Comparison of ENCODE assay signal across 9 cellular contexts in the genomic region with DNA sequence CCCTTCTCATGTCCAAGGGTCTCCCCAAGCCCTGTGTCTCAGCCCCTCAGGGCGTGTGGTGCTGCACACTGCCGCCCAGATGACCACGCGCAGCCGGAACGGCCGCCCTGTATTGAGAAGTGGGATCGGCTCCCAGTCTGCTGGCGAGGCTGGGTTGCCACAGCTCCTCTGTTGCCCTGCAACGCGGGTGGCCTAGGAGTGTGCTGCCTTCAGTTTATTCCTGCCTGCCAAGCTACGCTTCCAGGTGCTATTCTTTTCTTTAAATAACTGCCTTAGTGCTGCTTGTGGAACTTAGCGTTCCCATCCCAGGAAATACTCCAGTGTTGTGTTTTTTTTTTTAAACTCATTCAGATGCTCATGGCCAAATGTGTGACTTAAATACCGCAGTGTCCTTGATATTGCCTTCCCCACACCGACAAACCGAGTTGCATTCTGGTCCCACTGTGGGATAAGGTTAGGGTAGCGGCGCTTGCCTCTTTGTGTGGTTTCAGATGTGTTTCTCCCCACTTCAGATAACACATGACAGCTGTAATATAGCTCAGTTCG. TPM values are rescaled to one million over a fixed set of nuclear protein-coding genes. Genes with fewer than 3 reads are reported as not detected.
DNase-seq lines count a peak whose midpoint lies in the region; ATAC-seq, FAIRE-seq and TF ChIP-seq lines count a peak whose summit lies in the region.
"Had no signal": no experiment of that assay in that cellular context is flagged by ENCODE, and none has a peak within 500 bp of the region (broad histone marks: within the 10 kb centered on the region; RNA-seq: fewer than 3 reads in every experiment).

No MANE protein-coding gene starts in this region.

- H3K9me3 ChIP-seq in H1 (ENCODE audit: insufficient read depth in 2 of 2, low read depth in 1 of 2, low read length in 1 of 2): no peaks in the 10 kb centered on the region
- no peaks in the 10 kb centered on the region for H3K9me3 ChIP-seq in aorta (ENCODE audit: control insufficient read depth, low read length)

- ATAC-seq in activated naive CD4-positive, alpha-beta T cell treated with anti-CD3 and anti-CD28 coated beads, Interleukin-2, amount 50 U/mL, for 72 hours: no peak
- ATAC-seq in naive B cell (ENCODE audit: low read depth in 2 of 2) (no peak), aorta (ENCODE audit: low FRiP score) (peak; percentile 52)

- H3K79me2 ChIP-seq in H1 (ENCODE audit: control insufficient read depth in 1 of 2, insufficient read depth in 2 of 2, low read length in 2 of 2): peaks cover 14 to 91% of the 10 kb centered on the region in 2 experiments

- intact Hi-C loops in aorta (cut with DNase I): no loop called here

- TF ChIP-seq RAD21 in H1 (IDR thresholded peaks at IDR 0.05 in 1 of 2, conservative IDR thresholded peaks at IDR 0.05 in 1 of 2; ENCODE audit: low read depth in 2 of 2, low read length in 2 of 2): no peak

- no peak overlapping the region for H3K23ac ChIP-seq in H1 (ENCODE audit: insufficient read length)

- H3K4me3 ChIP-seq in H1 (ENCODE audit: extremely low read depth in 1 of 4, insufficient read depth in 2 of 4, low read depth in 3 of 4, low read length in 4 of 4): no peak overlapping the region
- H3K4me3 ChIP-seq in aorta (ENCODE audit: low read length in 2 of 2): no peak overlapping the region

- H4K5ac ChIP-seq in H1 (ENCODE audit: insufficient read length, low read depth, low read length): no peak overlapping the region

- peaks cover 6 to 41% of the 10 kb centered on the region in 2 experiments for H4K20me1 ChIP-seq in H1 (replicated peaks in 1 of 2; ENCODE audit: control insufficient read depth in 1 of 2, insufficient read depth in 2 of 2, low read length in 2 of 2)

- H2BK20ac ChIP-seq in H1 (ENCODE audit: low read length): peak overlapping the region; percentile 11; the same call in 1 of the 2 replicates

- no peak for TF ChIP-seq EP300 in H1 (IDR thresholded peaks at IDR 0.05; ENCODE audit: borderline replicate concordance in 1 of 2, low read depth in 2 of 2, low read length in 2 of 2)

- H2BK5ac ChIP-seq in H1 (ENCODE audit: low read depth, low read length): peak overlapping the region; percentile 96

- WGBS in H1 (ENCODE audit: extremely low coverage in 1 of 2, insufficient coverage in 1 of 2, insufficient read length in 1 of 2, insufficient replicate concordance in 2 of 2, low coverage in 1 of 2, low lambda C conversion rate in 2 of 2, missing lambda C conversion rate in 1 of 2), 2 experiments: 85% methylated on average over 19 of the region's 19 CpGs; no CpG with 5 or more reads in 1 of the 2 experiments
- 4 to 8% methylated on average over 19 of the region's 19 CpGs for WGBS in aorta, 2 donors

- H3K4me1 Mint-ChIP-seq in activated naive CD4-positive, alpha-beta T cell treated with anti-CD3 and anti-CD28 coated beads, Interleukin-2, amount 10 ng/mL, durations not matched to agents 7 days and 5 days: peaks cover 83% of the 10 kb centered on the region
- H3K4me1 Mint-ChIP-seq in naive B cell: peaks cover 44 to 84% (median 61%) of the 10 kb centered on the region in 3 donors

- no peak overlapping the region for H4K8ac ChIP-seq in H1 (ENCODE audit: extremely low read depth, insufficient read depth, low read length)

- DNase-seq in activated naive CD4-positive, alpha-beta T cell treated with anti-CD3 and anti-CD28 coated beads, Interleukin-2, amount 10 ng/mL, durations not matched to agents 7 days and 5 days: no peak
- DNase-seq in activated naive CD4-positive, alpha-beta T cell treated with anti-CD3 and anti-CD28 coated beads, Interleukin-2, amount 50 U/mL, for 72 hours (ENCODE audit: low spot score in 2 of 2): no peak
- DNase-seq in H1 (ENCODE audit: low read depth in 1 of 2, low spot score in 2 of 2): no peak
- no peak for DNase-seq in naive B cell
- DNase-seq in aorta: peak; percentile 82 to 88
- no peak for DNase-seq in GM13977 (ENCODE audit: low spot score)
- DNase-seq in EL: no peak
- no peak for DNase-seq in stimulated activated naive CD4-positive, alpha-beta T cell treated with Interleukin-2 at 50 U/mL for 16 hours (lab: John Stamatoyannopoulos, UW)
- DNase-seq: NCI-H82 had no signal

- no peaks in the 10 kb centered on the region; the same call in 1 of the 2 replicates for H3K23me2 ChIP-seq in H1 (ENCODE audit: low read depth, low read length)

- H3K36me3 ChIP-seq in H1 (ENCODE audit: control insufficient read depth in 2 of 4, insufficient read depth in 4 of 4, low read length in 3 of 4) (peaks cover 0 to 5% (median 0%) of the 10 kb centered on the region in 4 experiments; a peak in 1 of 8 replicates), aorta (ENCODE audit: control insufficient read depth in 1 of 2, insufficient read depth in 2 of 2, low read length in 1 of 2) (no peaks in the 10 kb centered on the region)

- peak overlapping the region; percentile 88 for H3K18ac ChIP-seq in H1 (ENCODE audit: extremely low read depth, low read length)

- H3K27me3 ChIP-seq in H1 (replicated peaks in 1 of 4; ENCODE audit: control insufficient read depth in 3 of 4, extremely low read depth in 1 of 4, insufficient read depth in 3 of 4, low read length in 3 of 4) (no peaks in the 10 kb centered on the region), aorta (ENCODE audit: control insufficient read depth in 1 of 2, insufficient read depth in 2 of 2, low read length in 1 of 2) (no peaks in the 10 kb centered on the region)

- H3K36me3 Mint-ChIP-seq in activated naive CD4-positive, alpha-beta T cell treated with anti-CD3 and anti-CD28 coated beads, Interleukin-2, amount 10 ng/mL, durations not matched to agents 7 days and 5 days: peaks cover 32% of the 10 kb centered on the region
- peaks cover 0 to 9% of the 10 kb centered on the region in 2 donors for H3K36me3 Mint-ChIP-seq in activated naive CD4-positive, alpha-beta T cell treated with anti-CD3 and anti-CD28 coated beads, Interleukin-2, amount 50 U/mL, for 72 hours
- no peaks in the 10 kb centered on the region for H3K36me3 Mint-ChIP-seq in naive B cell

- TF ChIP-seq CTCF in H1 (IDR thresholded peaks at IDR 0.05; ENCODE audit: control extremely low read depth in 1 of 3, insufficient read depth in 1 of 3, low read depth in 1 of 3, low read length in 3 of 3): no peak
- TF ChIP-seq CTCF in GM13977 (IDR thresholded peaks at IDR 0.05; ENCODE audit: extremely low read depth, insufficient read depth, missing control alignments): no peak

- no peak overlapping the region for H3K9ac ChIP-seq in H1 (replicated peaks in 1 of 4; ENCODE audit: extremely low read depth in 1 of 4, low read depth in 3 of 4, low read length in 3 of 4)

- H2BK12ac ChIP-seq in H1 (ENCODE audit: low read depth, low read length): peak overlapping the region; percentile 30

- peak overlapping the region; percentile 55 for H2AK5ac ChIP-seq in H1 (ENCODE audit: low read depth, low read length)

- peaks cover 41 to 64% (median 51%) of the 10 kb centered on the region in 4 experiments for H3K4me1 ChIP-seq in H1 (replicated peaks in 1 of 4; ENCODE audit: control insufficient read depth in 3 of 4, insufficient read depth in 4 of 4, low read length in 3 of 4)
- H3K4me1 ChIP-seq in aorta (ENCODE audit: control insufficient read depth in 1 of 2, insufficient read depth in 2 of 2, low read length in 2 of 2): peaks cover 0 to 16% of the 10 kb centered on the region in 2 donors

- H2AFZ ChIP-seq in H1 (ENCODE audit: low read length): no peak overlapping the region

- FAIRE-seq in H1 (lab: Jason Lieb, UNC): no peak

- peak overlapping the region; percentile 67; the same call in 1 of the 2 replicates for H2BK15ac ChIP-seq in H1 (ENCODE audit: low read length)

- H3K14ac ChIP-seq in H1 (ENCODE audit: insufficient read length): no peak overlapping the region

- H3K27ac ChIP-seq in H1 (ENCODE audit: low read depth, low read length): peak overlapping the region; percentile 27; the same call in 1 of the 2 replicates
- H3K27ac ChIP-seq in aorta (ENCODE audit: low read depth in 1 of 2, low read length in 2 of 2): peak overlapping the region; percentile 98 to 100

- H3K9me3 Mint-ChIP-seq in activated naive CD4-positive, alpha-beta T cell treated with anti-CD3 and anti-CD28 coated beads, Interleukin-2, amount 10 ng/mL, durations not matched to agents 7 days and 5 days: no peaks in the 10 kb centered on the region
- H3K9me3 Mint-ChIP-seq in activated naive CD4-positive, alpha-beta T cell treated with anti-CD3 and anti-CD28 coated beads, Interleukin-2, amount 50 U/mL, for 72 hours: no peaks in the 10 kb centered on the region
- H3K9me3 Mint-ChIP-seq in naive B cell: no peaks in the 10 kb centered on the region

- CTCF ChIA-PET in activated naive CD4-positive, alpha-beta T cell treated with anti-CD3 and anti-CD28 coated beads, Interleukin-2, amount 10 ng/mL, durations not matched to agents 7 days and 5 days (lab: Charles Lee): interaction anchor here (0.6 kb wide), 1 partner anchor 446 kb away, joined by 3 read pairs; no protein-coding TSS in a partner anchor
- CTCF ChIA-PET in H1 (lab: Charles Lee; ENCODE audit: partially characterized antibody): interaction anchor here (0.8 to 1.3 kb wide), 5 partner anchors 9 to 69 kb away, joined by 3 to 6 read pairs (median 3); no protein-coding TSS in a partner anchor

- peak overlapping the region; percentile 9 for H3K27ac Mint-ChIP-seq in activated naive CD4-positive, alpha-beta T cell treated with anti-CD3 and anti-CD28 coated beads, Interleukin-2, amount 10 ng/mL, durations not matched to agents 7 days and 5 days
- H3K27ac Mint-ChIP-seq in activated naive CD4-positive, alpha-beta T cell treated with anti-CD3 and anti-CD28 coated beads, Interleukin-2, amount 50 U/mL, for 72 hours: no peak overlapping the region
- H3K27ac Mint-ChIP-seq in naive B cell: peak overlapping the region in 5 of 6 donors; percentile 12 to 95 (median 79)

- H3K56ac ChIP-seq in H1 (replicated peaks; ENCODE audit: insufficient read length, low read depth, low read length): no peak overlapping the region

- in situ Hi-C loops in GM13977 (cut with MboI; ENCODE audit: low pct_unique_long_range_greater_than_20kb, low sequenced_read_pairs, unreplicated experiment): no loop called here

- H4K91ac ChIP-seq in H1 (replicated peaks; ENCODE audit: insufficient read length, low read length): no peak overlapping the region

- TF ChIP-seq POLR2A in H1 (IDR thresholded peaks at IDR 0.05; ENCODE audit: control extremely low read depth in 1 of 2, low read depth in 2 of 2, low read length in 2 of 2): no peak

- H3K4me2 ChIP-seq in H1 (ENCODE audit: insufficient read depth in 1 of 2, low read depth in 2 of 2, low read length in 2 of 2): peak overlapping the region; percentile 59 to 61; a peak in 3 of 4 replicates

- no peak overlapping the region for H3K4ac ChIP-seq in H1 (replicated peaks; ENCODE audit: insufficient read length, low read depth, low read length)

- H3K79me1 ChIP-seq in H1 (ENCODE audit: low read depth, low read length): peaks cover 33% of the 10 kb centered on the region

- no peak overlapping the region for H3K4me3 Mint-ChIP-seq in activated naive CD4-positive, alpha-beta T cell treated with anti-CD3 and anti-CD28 coated beads, Interleukin-2, amount 10 ng/mL, durations not matched to agents 7 days and 5 days
- H3K4me3 Mint-ChIP-seq in naive B cell: peak overlapping the region in 5 of 8 donors; percentile 12 to 81 (median 62)

- no peak overlapping the region for H2BK120ac ChIP-seq in H1 (replicated peaks; ENCODE audit: low read depth, low read length)

- POLR2A ChIA-PET in H1 (lab: Charles Lee; ENCODE audit: partially characterized antibody): interaction anchor here (0.8 to 21.5 kb wide), 7 partner anchors 7 to 68 kb away, joined by 3 to 495 read pairs (median 6); partner anchors contain the start of gene ACTN4

- no peaks in the 10 kb centered on the region for H3K27me3 Mint-ChIP-seq in activated naive CD4-positive, alpha-beta T cell treated with anti-CD3 and anti-CD28 coated beads, Interleukin-2, amount 10 ng/mL, durations not matched to agents 7 days and 5 days
- no peaks in the 10 kb centered on the region for H3K27me3 Mint-ChIP-seq in naive B cell

RNA-seq across cellular contexts. Expression of gene ACTN4, which starts 16.6 kb away (rescaled TPM):
- 100 to 1,000 TPM; 181 to 204 TPM for total RNA-seq in activated naive CD4-positive, alpha-beta T cell treated with anti-CD3 and anti-CD28 coated beads, Interleukin-2, amount 50 U/mL, for 72 hours
- 520 and 530 TPM in 2 replicates for total RNA-seq in H1 (2021; fragmentation: NEBNext Ultra II Directional; extraction: Animal tissue kit (Norgen Biotek cat#: 25700))
- polyA plus RNA-seq in H1 (2011; rRNA removed) (211 and 281 TPM in 2 replicates), naive B cell (ENCODE audit: low read depth in 6 of 6) (10 to 100 TPM in 4 of 6 donors, 1 to 10 TPM in 2; 6.8 to 15.8 (median 10.6) TPM), aorta (100 to 1,000 TPM; 111 to 163 TPM)
- polyA plus RNA-seq in H1 (2011; cell fraction: cytosol; rRNA removed): 223 TPM
- 1,059 TPM for polyA plus RNA-seq in H1 (2011; cell fraction: nucleus; rRNA removed)
- polyA plus RNA-seq in H1 (2012, experiment 1 of 2): 374 to 504 TPM (median 451 TPM) in 4 replicates
- polyA plus RNA-seq in H1 (2012, experiment 2 of 2): 171 TPM
- 279 TPM for polyA plus RNA-seq in H1 (2013, experiment 1 of 2)
- polyA plus RNA-seq in H1 (2013, experiment 2 of 2): 254 TPM
- 190 and 202 TPM in 2 replicates for polyA minus RNA-seq in H1 (2011; rRNA and poly(A)+ RNA removed)
- polyA minus RNA-seq in H1 (2011; cell fraction: cytosol; rRNA and poly(A)+ RNA removed): 103 TPM
- 171 TPM for polyA minus RNA-seq in H1 (2011; cell fraction: nucleus; rRNA and poly(A)+ RNA removed)
- total RNA-seq in aorta: 1,000 to 10,000 TPM in 1 of 2 donors, 100 to 1,000 TPM in 1; 794 to 1,985 TPM

RNA-seq across cellular contexts. Expression of gene EIF3K, which starts 45.0 kb away (rescaled TPM):
- total RNA-seq in activated naive CD4-positive, alpha-beta T cell treated with anti-CD3 and anti-CD28 coated beads, Interleukin-2, amount 50 U/mL, for 72 hours: 100 to 1,000 TPM; 282 to 299 TPM
- 329 and 344 TPM in 2 replicates for total RNA-seq in H1 (2021; fragmentation: NEBNext Ultra II Directional; extraction: Animal tissue kit (Norgen Biotek cat#: 25700))
- 937 and 977 TPM in 2 replicates for polyA plus RNA-seq in H1 (2011; rRNA removed)
- 945 TPM for polyA plus RNA-seq in H1 (2011; cell fraction: cytosol; rRNA removed)
- polyA plus RNA-seq in H1 (2011; cell fraction: nucleus; rRNA removed): 915 TPM
- polyA plus RNA-seq in H1 (2012, experiment 1 of 2): 382 to 549 TPM (median 528 TPM) in 4 replicates
- 458 TPM for polyA plus RNA-seq in H1 (2012, experiment 2 of 2)
- 236 TPM for polyA plus RNA-seq in H1 (2013, experiment 1 of 2)
- 236 TPM for polyA plus RNA-seq in H1 (2013, experiment 2 of 2)
- 386 and 450 TPM in 2 replicates for polyA minus RNA-seq in H1 (2011; rRNA and poly(A)+ RNA removed)
- polyA minus RNA-seq in H1 (2011; cell fraction: cytosol; rRNA and poly(A)+ RNA removed): 188 TPM
- 180 TPM for polyA minus RNA-seq in H1 (2011; cell fraction: nucleus; rRNA and poly(A)+ RNA removed)
- 100 to 1,000 TPM; 307 to 347 (median 330) TPM for polyA plus RNA-seq in naive B cell (ENCODE audit: low read depth in 6 of 6)
- total RNA-seq in aorta: 100 to 1,000 TPM; 171 to 183 TPM
- polyA plus RNA-seq in aorta: 100 to 1,000 TPM; 299 to 445 TPM

RNA-seq across cellular contexts. Expression of gene MAP4K1, which starts 46.3 kb away (rescaled TPM):
- total RNA-seq in activated naive CD4-positive, alpha-beta T cell treated with anti-CD3 and anti-CD28 coated beads, Interleukin-2, amount 50 U/mL, for 72 hours: 100 to 1,000 TPM; 225 to 247 TPM
- total RNA-seq in H1 (2021; fragmentation: NEBNext Ultra II Directional; extraction: Animal tissue kit (Norgen Biotek cat#: 25700)): 10.4 and 14.4 TPM in 2 replicates
- 9.0 and 22.0 TPM in 2 replicates for polyA plus RNA-seq in H1 (2011; rRNA removed)
- polyA plus RNA-seq in H1 (2011; cell fraction: cytosol; rRNA removed): 8.0 TPM
- polyA plus RNA-seq in H1 (2011; cell fraction: nucleus; rRNA removed): 12.8 TPM
- polyA plus RNA-seq in H1 (2012, experiment 1 of 2): 9.6 to 16.0 TPM (median 13.8 TPM) in 4 replicates
- 7.3 TPM for polyA plus RNA-seq in H1 (2012, experiment 2 of 2)
- polyA plus RNA-seq in H1 (2013, experiment 1 of 2): 14.6 TPM
- polyA plus RNA-seq in H1 (2013, experiment 2 of 2): 11.8 TPM
- 1.1 and 1.6 TPM in 2 replicates for polyA minus RNA-seq in H1 (2011; rRNA and poly(A)+ RNA removed)
- polyA minus RNA-seq in H1 (2011; cell fraction: cytosol; rRNA and poly(A)+ RNA removed): 3.7 TPM
- 2.0 TPM for polyA minus RNA-seq in H1 (2011; cell fraction: nucleus; rRNA and poly(A)+ RNA removed)
- 100 to 1,000 TPM; 119 to 194 (median 138) TPM for polyA plus RNA-seq in naive B cell (ENCODE audit: low read depth in 6 of 6)
- 10 to 100 TPM in 1 of 2 donors, 1 to 10 TPM in 1; 7.3 to 13.2 TPM for total RNA-seq in aorta
- polyA plus RNA-seq in aorta: 1 to 10 TPM; 1.6 to 2.1 TPM

Comparison
In these comparisons a context has a peak if more than half of its experiments do, and no peak if none do; other contexts are left out.
1. H3K27ac Mint-ChIP-seq: peak in activated naive CD4-positive, alpha-beta T cell treated with anti-CD3 and anti-CD28 coated beads, Interleukin-2, amount 10 ng/mL, durations not matched to agents 7 days and 5 days (single experiment) and naive B cell (5 of 6); none in activated naive CD4-positive, alpha-beta T cell treated with anti-CD3 and anti-CD28 coated beads, Interleukin-2, amount 50 U/mL, for 72 hours (0 of 2).
2. DNase-seq: peak in aorta (2 of 2); none in activated naive CD4-positive, alpha-beta T cell treated with anti-CD3 and anti-CD28 coated beads, Interleukin-2, amount 10 ng/mL, durations not matched to agents 7 days and 5 days (single experiment), activated naive CD4-positive, alpha-beta T cell treated with anti-CD3 and anti-CD28 coated beads, Interleukin-2, amount 50 U/mL, for 72 hours (0 of 2), H1 (0 of 2), naive B cell (single experiment), GM13977 (single experiment), EL (single experiment) and stimulated activated naive CD4-positive, alpha-beta T cell treated with Interleukin-2 at 50 U/mL for 16 hours (single experiment).
3. RNA of gene MAP4K1, which starts 46.3 kb away (total RNA-seq): 225 to 247 TPM in activated naive CD4-positive, alpha-beta T cell treated with anti-CD3 and anti-CD28 coated beads, Interleukin-2, amount 50 U/mL, for 72 hours; 7.3 to 13.2 TPM in aorta and 10.4 to 14.4 TPM in H1; every median in the first group is over 10 times any median in the second.